ENCODE assay signal across 8 cellular contexts in genomic region chr19:6272411-6272791, GRCh38. TPM values are rescaled to one million over a fixed set of nuclear protein-coding genes. Genes with fewer than 3 reads are reported as not detected.
A peak's percentile ranks its signal among the peaks of the same experiment; 100 is the strongest.
DNase-seq lines count a peak whose midpoint lies in the region; ATAC-seq, FAIRE-seq and TF ChIP-seq lines count a peak whose summit lies in the region.

No MANE protein-coding gene starts in this region.

- no peaks in the 10 kb centered on the region for H4K20me1 ChIP-seq in mammary epithelial cell (ENCODE audit: insufficient read depth, low read length)

- H3K27ac Mint-ChIP-seq in stimulated activated effector memory CD8-positive, alpha-beta T cell treated with anti-CD3 and anti-CD28 coated beads, Interleukin-12 subunit alpha, Interleukin-12 subunit beta, amount 100 ng/mL, for 72 hours: peak overlapping the region; percentile 68

- H3K79me2 ChIP-seq in mammary epithelial cell (ENCODE audit: insufficient read depth, low read length): peaks cover 94% of the 10 kb centered on the region

- peak overlapping the region; percentile 45 for H3K4me2 ChIP-seq in mammary epithelial cell (ENCODE audit: insufficient read depth, low read depth, low read length)

- peaks cover 28% of the 10 kb centered on the region for H3K36me3 Mint-ChIP-seq in stimulated activated effector memory CD8-positive, alpha-beta T cell treated with anti-CD3 and anti-CD28 coated beads, Interleukin-12 subunit alpha, Interleukin-12 subunit beta, amount 100 ng/mL, for 72 hours

- CTCF ChIA-PET in mammary epithelial cell (lab: Charles Lee; ENCODE audit: low non-redundant PET): no interaction called here

- WGBS in mammary epithelial cell (ENCODE audit: low coverage, missing lambda C conversion rate): 67% methylated on average over 7 of the region's 11 CpGs

- H3K4me1 ChIP-seq in HUES6 (ENCODE audit: control insufficient read depth, insufficient read depth, low read length) (peaks cover 59% of the 10 kb centered on the region), mammary epithelial cell (ENCODE audit: insufficient read depth, low read length) (peaks cover 40% of the 10 kb centered on the region), kidney (ENCODE audit: control insufficient read depth in 1 of 2, insufficient read depth in 1 of 2, low read depth in 1 of 2, low read length in 2 of 2) (peaks cover 50 to 55% of the 10 kb centered on the region in 2 donors)

- in situ Hi-C loops in mammary epithelial cell (cut with MboI; ENCODE audit: low sequenced_read_pairs in 2 of 2): no loop called here

- intact Hi-C loops in mammary epithelial cell (cut with micrococcal nuclease) (loop anchor here (5.0 kb wide), 1 partner anchor 35 kb away; no protein-coding TSS in a partner anchor), kidney (cut with DNase I) (no loop called here)

- H2AFZ ChIP-seq in mammary epithelial cell (ENCODE audit: low read depth, low read length): no peak overlapping the region

- peak overlapping the region; percentile 44; the same call in 1 of the 2 replicates for H3K27ac ChIP-seq in HUES6 (ENCODE audit: low read depth, low read length)
- H3K27ac ChIP-seq in mammary epithelial cell (ENCODE audit: insufficient read depth, low read depth, low read length): no peak overlapping the region
- H3K27ac ChIP-seq in kidney (ENCODE audit: low read depth in 2 of 2, low read length in 2 of 2): peak overlapping the region; percentile 75 to 90

- DNase-seq in mammary epithelial cell (no peak), kidney (no peak), NCI-H1694 (lab: John Stamatoyannopoulos, UW) (no peak), DMS53 (lab: John Stamatoyannopoulos, UW) (no peak), frontal cortex (ENCODE audit: low spot score in 2 of 2) (no peak)
- DNase-seq in stimulated activated effector memory CD8-positive, alpha-beta T cell treated with anti-CD3 and anti-CD28 coated beads, Interleukin-12 subunit alpha, Interleukin-12 subunit beta, amount 100 ng/mL, for 72 hours (ENCODE audit: low spot score in 2 of 2): no peak
- no peak for DNase-seq in activated CD4-positive, CD25-positive, alpha-beta regulatory T cell treated with anti-CD3 and anti-CD28 coated beads, Interleukin-2, amount 50 U/mL, for 72 hours

- FAIRE-seq in kidney (lab: Jason Lieb, UNC): no peak
- FAIRE-seq in frontal cortex (lab: Jason Lieb, UNC): no peak

- H3K9me3 ChIP-seq in HUES6 (ENCODE audit: control insufficient read depth, insufficient read depth, low read depth, low read length) (no peaks in the 10 kb centered on the region), mammary epithelial cell (replicated peaks; ENCODE audit: insufficient read depth, low read length) (no peaks in the 10 kb centered on the region), kidney (ENCODE audit: control insufficient read depth in 1 of 2, low read length in 2 of 2) (no peaks in the 10 kb centered on the region)

- H3K4me3 ChIP-seq in HUES6 (ENCODE audit: low read depth, low read length): no peak overlapping the region
- H3K4me3 ChIP-seq in mammary epithelial cell (replicated peaks in 1 of 3; ENCODE audit: insufficient read depth in 1 of 3, low read depth in 2 of 3, low read length in 3 of 3): no peak overlapping the region
- H3K4me3 ChIP-seq in kidney (ENCODE audit: low read length in 2 of 2): peak overlapping the region in 1 of 2 donors; percentile 38

- H3K4me1 Mint-ChIP-seq in stimulated activated effector memory CD8-positive, alpha-beta T cell treated with anti-CD3 and anti-CD28 coated beads, Interleukin-12 subunit alpha, Interleukin-12 subunit beta, amount 100 ng/mL, for 72 hours: peaks cover 71% of the 10 kb centered on the region

- ATAC-seq in stimulated activated effector memory CD8-positive, alpha-beta T cell treated with anti-CD3 and anti-CD28 coated beads, Interleukin-12 subunit alpha, Interleukin-12 subunit beta, amount 100 ng/mL, for 72 hours: no peak

- no peaks in the 10 kb centered on the region for H3K27me3 ChIP-seq in HUES6 (ENCODE audit: control insufficient read depth, insufficient read depth, low read length)
- H3K27me3 ChIP-seq in mammary epithelial cell (ENCODE audit: insufficient read depth, low read length): no peaks in the 10 kb centered on the region

- H3K36me3 ChIP-seq in HUES6 (ENCODE audit: control insufficient read depth, insufficient read depth, low read length) (peaks cover 35% of the 10 kb centered on the region), mammary epithelial cell (ENCODE audit: insufficient read depth, low read length) (peaks cover 4% of the 10 kb centered on the region), kidney (ENCODE audit: control insufficient read depth in 1 of 2, insufficient read depth in 2 of 2, low read length in 2 of 2) (peaks cover 7 to 9% of the 10 kb centered on the region in 2 donors)

- TF ChIP-seq CTCF in mammary epithelial cell (conservative IDR thresholded peaks at IDR 0.05 in 1 of 2, IDR thresholded peaks at IDR 0.05 in 1 of 2; ENCODE audit: extremely low read depth in 1 of 2, insufficient read depth in 1 of 2, low read depth in 1 of 2, low read length in 2 of 2) (no peak), kidney (IDR thresholded peaks at IDR 0.05; ENCODE audit: borderline replicate concordance, extremely low read depth, insufficient read depth) (no peak)

- BruUV-seq in mammary epithelial cell (replicated peaks; lab: Mats Ljungman, UMichigan): no TSS peak

- no peaks in the 10 kb centered on the region for H3K9me3 Mint-ChIP-seq in stimulated activated effector memory CD8-positive, alpha-beta T cell treated with anti-CD3 and anti-CD28 coated beads, Interleukin-12 subunit alpha, Interleukin-12 subunit beta, amount 100 ng/mL, for 72 hours

- H3K9ac ChIP-seq in HUES6 (ENCODE audit: low read length) (peak overlapping the region; percentile 50), mammary epithelial cell (ENCODE audit: insufficient read depth, low read length) (no peak overlapping the region), kidney (ENCODE audit: low read length in 2 of 2) (peak overlapping the region; percentile 41 to 70)

- dilution Hi-C loops in mammary epithelial cell (cut with HindIII; ENCODE audit: low sequenced_read_pairs): loop anchor here (10.0 kb wide), 1 partner anchor 48 kb away; no protein-coding TSS in a partner anchor

- no peak overlapping the region for H3K4me3 Mint-ChIP-seq in stimulated activated effector memory CD8-positive, alpha-beta T cell treated with anti-CD3 and anti-CD28 coated beads, Interleukin-12 subunit alpha, Interleukin-12 subunit beta, amount 100 ng/mL, for 72 hours

RNA-seq across cellular contexts. Expression of gene MLLT1, which starts 7.4 kb away (rescaled TPM):
- total RNA-seq in mammary epithelial cell (10 to 100 TPM in 1 of 2 donors, 1 to 10 TPM in 1; 5.8 to 45.4 TPM), kidney (53.2 TPM), frontal cortex (8.6 TPM)
- polyA plus RNA-seq in mammary epithelial cell (16.9 TPM), kidney (ENCODE audit: insufficient read depth, low read depth, low replicate concordance) (32.0 TPM)
- 14.5 TPM for polyA minus RNA-seq in mammary epithelial cell
